Comparison of ENCODE assay signal across 9 cellular contexts in genomic region chr18:37336568-37337285, GRCh38.
"Had no signal": no experiment of that assay in that cellular context is flagged by ENCODE, and none has a peak within 500 bp of the region (broad histone marks: within the 10 kb centered on the region; RNA-seq: fewer than 3 reads in every experiment).

No MANE protein-coding gene starts in this region.

- H3K4me3 Mint-ChIP-seq: HFFc6, IgD-negative memory B cell had no signal

- H3K4me1 ChIP-seq: HAP-1 had no signal

- H3K4me3 ChIP-seq: GM23248, HAP-1 had no signal

- H3K4me1 Mint-ChIP-seq: IgD-negative memory B cell had no signal

- H3K36me3 ChIP-seq: HAP-1 had no signal

- H3K27ac Mint-ChIP-seq: HFFc6, IgD-negative memory B cell had no signal

- H2AFZ ChIP-seq: GM23248 had no signal

- ATAC-seq: HCT116 had no signal

- H3K4me2 ChIP-seq: KMS-11 had no signal

- H3K9me3 Mint-ChIP-seq: HFFc6, IgD-negative memory B cell had no signal

- H3K27ac ChIP-seq: GM23248, HL-60, KMS-11 had no signal

- DNase-seq: GM23248, GOT3, HFFc6, KBM-7 had no signal

- H3K9me3 ChIP-seq: HAP-1 had no signal

- H3K9ac ChIP-seq: GM23248, KMS-11 had no signal
